Comparison of ENCODE assay signal across 9 cellular contexts in genomic region chr5:132265336-132266030, GRCh38. TPM values are rescaled to one million over a fixed set of nuclear protein-coding genes. Genes with fewer than 3 reads are reported as not detected.
DNase-seq lines count a peak whose midpoint lies in the region; ATAC-seq and TF ChIP-seq lines count a peak whose summit lies in the region.
"Had no signal": no experiment of that assay in that cellular context is flagged by ENCODE, and none has a peak within 500 bp of the region (broad histone marks: within the 10 kb centered on the region; RNA-seq: fewer than 3 reads in every experiment).

No MANE protein-coding gene starts in this region.

- peaks cover 3% of the 10 kb centered on the region for H3K36me3 Mint-ChIP-seq in progenitor cell of endocrine pancreas (ENCODE audit: insufficient read depth)
- H3K36me3 Mint-ChIP-seq: naive B cell had no signal

- peaks cover 13% of the 10 kb centered on the region for H3K4me1 Mint-ChIP-seq in progenitor cell of endocrine pancreas (ENCODE audit: low read depth)

- no peaks in the 10 kb centered on the region for H3K27me3 Mint-ChIP-seq in progenitor cell of endocrine pancreas

- no peaks in the 10 kb centered on the region for H3K27me3 ChIP-seq in RWPE2 (ENCODE audit: insufficient read depth, poor library complexity, severe bottlenecking)
- no peaks in the 10 kb centered on the region for H3K27me3 ChIP-seq in foreskin keratinocyte

- DNase-seq in Daoy (ENCODE audit: low read depth) (peak; percentile 95), RWPE2 (ENCODE audit: low spot score) (peak; percentile 88), foreskin keratinocyte (peak; percentile 83 to 90), progenitor cell of endocrine pancreas (ENCODE audit: low spot score, unreplicated experiment) (no peak), DMS114 treated with DMSO at 0.1 percent for 48 hours (lab: John Stamatoyannopoulos, UW; ENCODE audit: unreplicated experiment) (no peak), NCI-H2171 (lab: John Stamatoyannopoulos, UW) (no peak)
- no peak for DNase-seq in stimulated activated CD8-positive, alpha-beta memory T cell treated with anti-CD3 and anti-CD28 coated beads, Interleukin-4, amount 100 ng/mL, for 48 hours
- DNase-seq: naive B cell had no signal

- H3K27ac ChIP-seq in RWPE2 (ENCODE audit: poor library complexity, severe bottlenecking) (peak overlapping the region; percentile 95), foreskin keratinocyte (peak overlapping the region; percentile 60)

- TF ChIP-seq CTCF in RWPE2 (IDR thresholded peaks at IDR 0.05; ENCODE audit: poor library complexity, severe bottlenecking) (peak; percentile 14), foreskin keratinocyte (conservative IDR thresholded peaks at IDR 0.05) (peak; percentile 37), progenitor cell of endocrine pancreas (IDR thresholded peaks at IDR 0.05; ENCODE audit: unreplicated experiment) (no peak)

- H3K27ac Mint-ChIP-seq in progenitor cell of endocrine pancreas: peak overlapping the region; percentile 75
- H3K27ac Mint-ChIP-seq: naive B cell had no signal

- H3K9me3 Mint-ChIP-seq in progenitor cell of endocrine pancreas (ENCODE audit: low read depth): no peaks in the 10 kb centered on the region
- H3K9me3 Mint-ChIP-seq: naive B cell had no signal

- H3K4me1 ChIP-seq in RWPE2 (ENCODE audit: insufficient read depth, poor library complexity, severe bottlenecking): peaks cover 35% of the 10 kb centered on the region
- H3K4me1 ChIP-seq in foreskin keratinocyte: peaks cover 14% of the 10 kb centered on the region

- ATAC-seq in RWPE2 (ENCODE audit: low read depth): peak; percentile 80
- ATAC-seq in foreskin keratinocyte: peak; percentile 86
- ATAC-seq in GM18873 (IDR thresholded peaks at IDR 0.05; ENCODE audit: low FRiP score, unreplicated experiment): no peak

- no peak overlapping the region for H3K4me3 Mint-ChIP-seq in progenitor cell of endocrine pancreas (ENCODE audit: low read depth)
- H3K4me3 Mint-ChIP-seq: naive B cell had no signal

- no peak overlapping the region for H3K4me3 ChIP-seq in RWPE2 (ENCODE audit: severe bottlenecking)

- H3K36me3 ChIP-seq in RWPE2 (ENCODE audit: low read depth): peaks cover 28% of the 10 kb centered on the region

- no peaks in the 10 kb centered on the region for H3K9me3 ChIP-seq in RWPE2 (ENCODE audit: severe bottlenecking)

RNA-seq across cellular contexts. Expression of gene PDLIM4, which starts 8.0 kb away (rescaled TPM):
- total RNA-seq in Daoy (2014; rRNA removed; shearing (Covaris generic)): 94.7 and 103 TPM in 2 replicates
- 95.2 and 115 TPM in 2 replicates for total RNA-seq in foreskin keratinocyte
- 162 and 190 TPM in 2 replicates for polyA plus RNA-seq in foreskin keratinocyte
- total RNA-seq in progenitor cell of endocrine pancreas: 14.3 and 14.7 TPM in 2 replicates

RNA-seq across cellular contexts. Expression of gene SLC22A4, which starts 28.7 kb away (rescaled TPM):
- total RNA-seq in Daoy (2014; rRNA removed; shearing (Covaris generic)): 3.0 and 3.5 TPM in 2 replicates
- total RNA-seq in foreskin keratinocyte (1.4 and 1.7 TPM in 2 replicates), progenitor cell of endocrine pancreas (0.48 TPM in 1 of 2 replicates, not detected in the other)
- 0.87 and 1.4 TPM in 2 replicates for polyA plus RNA-seq in foreskin keratinocyte

RNA-seq across cellular contexts. Expression of gene P4HA2, which starts 37.8 kb away (rescaled TPM):
- total RNA-seq in Daoy (2014; rRNA removed; shearing (Covaris generic)): 118 and 119 TPM in 2 replicates
- total RNA-seq in foreskin keratinocyte (49.9 and 74.4 TPM in 2 replicates), progenitor cell of endocrine pancreas (18.5 and 23.8 TPM in 2 replicates)
- polyA plus RNA-seq in foreskin keratinocyte: 36.1 and 51.0 TPM in 2 replicates

Comparison
In these comparisons a context has a peak if more than half of its experiments do, and no peak if none do; other contexts are left out.
1. DNase-seq: peak in Daoy (single experiment), RWPE2 (single experiment) and foreskin keratinocyte (2 of 2); none in progenitor cell of endocrine pancreas (single experiment), stimulated activated CD8-positive, alpha-beta memory T cell treated with anti-CD3 and anti-CD28 coated beads, Interleukin-4, amount 100 ng/mL, for 48 hours (single experiment), DMS114 treated with DMSO at 0.1 percent for 48 hours (single experiment) and NCI-H2171 (single experiment).